10 cellular contexts compared by ENCODE assay signal in genomic region chr1:25312806-25313470, GRCh38. TPM values are rescaled to one million over a fixed set of nuclear protein-coding genes. Genes with fewer than 3 reads are reported as not detected.
"Had no signal": no experiment of that assay in that cellular context is flagged by ENCODE, and none has a peak within 500 bp of the region (broad histone marks: within the 10 kb centered on the region; RNA-seq: fewer than 3 reads in every experiment).

No MANE protein-coding gene starts in this region.

RNA-seq across cellular contexts. Expression of gene RHD, which starts 40.6 kb away (rescaled TPM):
- total RNA-seq: OCI-LY7, PC-3, PC-9, Peyer's patch, Right ventricle myocardium inferior, Right ventricle myocardium superior, RPMI7951, SJCRH30, SJSA1 had no signal
- polyA plus RNA-seq: SK-N-SH had no signal
